Comparison of ENCODE assay signal across 2 cellular contexts in the genomic region with DNA sequence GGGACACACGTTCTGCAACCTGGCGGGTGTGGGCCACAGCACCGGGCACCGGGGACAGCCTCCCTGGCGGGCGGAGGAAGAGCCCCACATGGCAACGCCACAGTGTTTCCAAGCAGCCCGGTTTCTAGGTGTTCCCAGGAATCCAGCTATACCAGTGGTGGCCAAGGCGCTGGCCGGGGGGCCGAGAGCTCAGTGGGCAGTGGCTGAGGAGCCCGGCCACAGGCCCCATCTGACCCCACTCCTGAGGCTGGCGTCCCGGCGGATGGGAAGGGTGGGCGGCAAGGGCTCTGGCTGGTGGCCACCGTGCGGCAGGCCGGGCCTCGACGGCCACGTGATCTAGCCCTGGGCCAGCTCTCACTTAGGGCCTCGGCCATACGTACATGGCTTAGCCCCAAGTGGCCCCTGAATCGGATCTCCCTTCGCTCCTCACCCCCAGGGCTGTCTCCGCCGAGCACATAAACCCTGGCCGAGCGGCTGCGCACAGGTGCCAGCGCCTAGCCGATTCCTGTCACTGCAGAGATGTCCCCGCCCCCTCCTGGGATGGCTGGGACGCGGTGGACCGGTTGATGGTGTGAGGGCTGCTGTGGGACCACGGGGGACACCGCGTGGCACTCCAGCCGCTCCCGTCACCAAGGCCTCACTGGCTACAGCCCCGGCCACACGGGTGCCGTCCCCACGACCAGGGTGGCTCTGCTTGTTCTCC.
TF ChIP-seq lines count a peak whose summit lies in the region.

No MANE protein-coding gene starts in this region.

TF ChIP-seq in IMR-90, 13 proteins besides CTCF, POLR2A, EP300 and RAD21:
- no peak for TF ChIP-seq CHD1 (IDR thresholded peaks at IDR 0.05; ENCODE audit: low read depth, low read length)
- TF ChIP-seq SMC3 (IDR thresholded peaks at IDR 0.05; ENCODE audit: low read depth, low read length), result no peak
- no peak for TF ChIP-seq MAFK (IDR thresholded peaks at IDR 0.05; ENCODE audit: low read depth, low read length)
- no peak for TF ChIP-seq FOS (IDR thresholded peaks at IDR 0.05; ENCODE audit: low read depth, low read length)
- TF ChIP-seq RFX5 (IDR thresholded peaks at IDR 0.05; ENCODE audit: low read depth, low read length), result no peak
- no peak for TF ChIP-seq MXI1 (IDR thresholded peaks at IDR 0.05; ENCODE audit: borderline replicate concordance, low read depth, low read length)
- TF ChIP-seq, protein P1, sequence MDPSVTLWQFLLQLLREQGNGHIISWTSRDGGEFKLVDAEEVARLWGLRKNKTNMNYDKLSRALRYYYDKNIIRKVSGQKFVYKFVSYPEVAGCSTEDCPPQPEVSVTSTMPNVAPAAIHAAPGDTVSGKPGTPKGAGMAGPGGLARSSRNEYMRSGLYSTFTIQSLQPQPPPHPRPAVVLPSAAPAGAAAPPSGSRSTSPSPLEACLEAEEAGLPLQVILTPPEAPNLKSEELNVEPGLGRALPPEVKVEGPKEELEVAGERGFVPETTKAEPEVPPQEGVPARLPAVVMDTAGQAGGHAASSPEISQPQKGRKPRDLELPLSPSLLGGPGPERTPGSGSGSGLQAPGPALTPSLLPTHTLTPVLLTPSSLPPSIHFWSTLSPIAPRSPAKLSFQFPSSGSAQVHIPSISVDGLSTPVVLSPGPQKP (IDR thresholded peaks at IDR 0.05; ENCODE audit: borderline replicate concordance, low read depth, low read length), result no peak
- no peak for TF ChIP-seq CEBPB (IDR thresholded peaks at IDR 0.05; ENCODE audit: low read depth, low read length)

TF ChIP-seq in endothelial cell of umbilical vein, 7 proteins besides CTCF, POLR2A, EP300 and RAD21:
- TF ChIP-seq, protein P2, sequence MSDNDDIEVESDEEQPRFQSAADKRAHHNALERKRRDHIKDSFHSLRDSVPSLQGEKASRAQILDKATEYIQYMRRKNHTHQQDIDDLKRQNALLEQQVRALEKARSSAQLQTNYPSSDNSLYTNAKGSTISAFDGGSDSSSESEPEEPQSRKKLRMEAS (IDR thresholded peaks at IDR 0.05; ENCODE audit: insufficient read depth, insufficient read length), result no peak
- TF ChIP-seq EZH2 (IDR thresholded peaks at IDR 0.05; ENCODE audit: borderline replicate concordance, low read depth, low read length, severe bottlenecking), result peak; percentile 37
- TF ChIP-seq POLR2AphosphoS5 (IDR thresholded peaks at IDR 0.05; ENCODE audit: insufficient read depth, low read depth, low read length), result no peak
- TF ChIP-seq GATA2 (IDR thresholded peaks at IDR 0.05; ENCODE audit: insufficient read depth, insufficient read length, low read depth, low read length), result no peak
